ENCODE assay signal across 7 cellular contexts in the genomic region with DNA sequence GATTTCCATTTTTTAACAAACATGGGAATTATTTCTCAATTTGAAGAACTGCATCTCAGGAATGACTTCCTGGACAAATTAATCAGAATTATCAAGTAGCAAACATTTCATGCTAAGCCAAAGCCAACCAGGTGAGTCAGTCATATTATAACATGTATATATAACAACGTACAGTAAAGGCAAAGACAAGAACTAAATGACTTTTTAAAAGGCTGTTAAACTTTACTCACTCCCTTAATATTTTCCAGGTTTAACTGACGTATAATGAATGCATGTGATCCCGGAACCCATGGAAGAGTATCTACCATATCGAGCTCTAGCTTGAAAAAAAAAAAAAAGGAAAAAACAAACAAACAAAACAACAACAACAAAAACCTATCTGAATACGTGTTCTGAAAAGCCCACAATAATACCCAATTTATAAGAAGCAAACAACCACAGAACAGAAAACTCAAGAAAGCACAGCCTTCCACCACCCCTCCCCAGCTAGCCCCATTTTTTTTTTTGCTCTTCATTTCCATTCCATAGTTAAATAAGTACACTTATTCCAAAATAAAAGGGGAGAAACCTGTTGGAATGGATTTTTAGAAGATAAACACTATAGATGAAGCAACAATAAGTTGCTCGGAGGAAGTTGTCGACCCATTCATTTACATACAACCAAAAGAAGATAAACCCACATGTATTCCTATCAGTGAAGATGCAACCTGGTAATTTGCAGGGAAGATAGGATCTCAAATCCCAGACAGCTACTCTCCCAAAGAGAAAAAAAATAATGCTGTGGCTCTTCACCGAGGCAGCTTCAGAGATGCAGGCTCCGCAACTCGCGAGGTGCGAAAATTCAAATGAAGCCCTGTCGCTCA. TPM values are rescaled to one million over a fixed set of nuclear protein-coding genes. Genes with fewer than 3 reads are reported as not detected.
DNase-seq lines count a peak whose midpoint lies in the region; ATAC-seq, FAIRE-seq and TF ChIP-seq lines count a peak whose summit lies in the region.

No MANE protein-coding gene starts in this region.

- no TSS peak for BruUV-seq in OCI-LY7 (replicated peaks; lab: Mats Ljungman, UMichigan)

- intact Hi-C loops in OCI-LY7 (cut with micrococcal nuclease; ENCODE audit: unreplicated experiment), result no loop called here

- H2BK5ac ChIP-seq in H1 (ENCODE audit: low read depth, low read length) (no peak overlapping the region), neuronal stem cell (ENCODE audit: low read length) (peak overlapping the region; percentile 76)

- peak overlapping the region; percentile 99; the same call in 1 of the 2 replicates for H3K18ac ChIP-seq in H1 (ENCODE audit: extremely low read depth, low read length)
- H3K18ac ChIP-seq in neuronal stem cell (ENCODE audit: low read length), result peak overlapping the region; percentile 99

- TF ChIP-seq RAD21 in H1 (IDR thresholded peaks at IDR 0.05 in 1 of 2, conservative IDR thresholded peaks at IDR 0.05 in 1 of 2; ENCODE audit: low read depth in 2 of 2, low read length in 2 of 2), result no peak

- peaks cover 13% of the 10 kb centered on the region for H3K4me1 ChIP-seq in GM23248 (ENCODE audit: insufficient read depth)
- H3K4me1 ChIP-seq in OCI-LY7 (ENCODE audit: insufficient read depth, low read length, poor library complexity, severe bottlenecking), result peaks cover 24% of the 10 kb centered on the region
- H3K4me1 ChIP-seq in H1 (replicated peaks in 1 of 4; ENCODE audit: control insufficient read depth in 3 of 4, insufficient read depth in 4 of 4, low read length in 3 of 4), result peaks cover 0 to 5% (median 3%) of the 10 kb centered on the region in 4 experiments; a peak in 3 of 7 replicates
- H3K4me1 ChIP-seq in neuronal stem cell (ENCODE audit: control insufficient read depth in 2 of 2, insufficient read depth in 1 of 2, low read depth in 1 of 2, low read length in 2 of 2), result peaks cover 4 to 7% of the 10 kb centered on the region in 2 donors

- H3K27ac ChIP-seq in GM23248, result peak overlapping the region; percentile 85
- peak overlapping the region; percentile 63 for H3K27ac ChIP-seq in OCI-LY7 (ENCODE audit: low read depth, low read length, poor library complexity, severe bottlenecking)
- H3K27ac ChIP-seq in H1 (ENCODE audit: low read depth, low read length), result peak overlapping the region; percentile 61
- H3K27ac ChIP-seq in neuronal stem cell (replicated peaks; ENCODE audit: low read length), result peak overlapping the region; percentile 97

- H4K8ac ChIP-seq in H1 (ENCODE audit: extremely low read depth, insufficient read depth, low read length), result peak overlapping the region; percentile 99; the same call in 1 of the 2 replicates
- H4K8ac ChIP-seq in neuronal stem cell (ENCODE audit: low read depth, low read length), result no peak overlapping the region

- H3K23ac ChIP-seq in H1 (ENCODE audit: insufficient read length), result no peak overlapping the region
- H3K23ac ChIP-seq in neuronal stem cell (ENCODE audit: low read depth, low read length, poor library complexity), result peak overlapping the region; percentile 29

- TF ChIP-seq POLR2A in H1 (IDR thresholded peaks at IDR 0.05; ENCODE audit: control extremely low read depth in 1 of 2, low read depth in 2 of 2, low read length in 2 of 2), result no peak

- no peaks in the 10 kb centered on the region for H4K20me1 ChIP-seq in GM23248 (ENCODE audit: insufficient read depth)
- no peaks in the 10 kb centered on the region; the same call in 1 of the 2 replicates for H4K20me1 ChIP-seq in OCI-LY7 (ENCODE audit: insufficient read depth, low read length)
- H4K20me1 ChIP-seq in H1 (replicated peaks in 1 of 2; ENCODE audit: control insufficient read depth in 1 of 2, insufficient read depth in 2 of 2, low read length in 2 of 2), result peaks cover 0 to 1% of the 10 kb centered on the region in 2 experiments

- H4K91ac ChIP-seq in H1 (replicated peaks; ENCODE audit: insufficient read length, low read length) (peak overlapping the region; percentile 98), neuronal stem cell (ENCODE audit: low read depth, low read length, poor library complexity) (no peak overlapping the region)

- H3K9me3 ChIP-seq in GM23248 (ENCODE audit: low read depth) (no peaks in the 10 kb centered on the region), OCI-LY7 (ENCODE audit: low read length) (no peaks in the 10 kb centered on the region), H1 (ENCODE audit: insufficient read depth in 2 of 2, low read depth in 1 of 2, low read length in 1 of 2) (no peaks in the 10 kb centered on the region), neuronal stem cell (replicated peaks in 1 of 2; ENCODE audit: control insufficient read depth in 2 of 2, insufficient read depth in 1 of 2, low read depth in 1 of 2, low read length in 2 of 2) (no peaks in the 10 kb centered on the region)

- no peak for FAIRE-seq in H1 (lab: Jason Lieb, UNC)

- H3K36me3 ChIP-seq in GM23248 (ENCODE audit: low read depth) (no peaks in the 10 kb centered on the region), OCI-LY7 (ENCODE audit: insufficient read depth, low read length) (no peaks in the 10 kb centered on the region), H1 (ENCODE audit: control insufficient read depth in 2 of 4, insufficient read depth in 4 of 4, low read length in 3 of 4) (no peaks in the 10 kb centered on the region), neuronal stem cell (replicated peaks in 1 of 2; ENCODE audit: control insufficient read depth in 2 of 2, insufficient read depth in 2 of 2, low read length in 2 of 2) (peaks cover 0 to 2% of the 10 kb centered on the region in 2 donors)

- H3K23me2 ChIP-seq in H1 (ENCODE audit: low read depth, low read length), result peaks cover 3% of the 10 kb centered on the region

- H2BK15ac ChIP-seq in H1 (ENCODE audit: low read length) (no peak overlapping the region), neuronal stem cell (ENCODE audit: low read length) (no peak overlapping the region)

- TF ChIP-seq EP300 in H1 (IDR thresholded peaks at IDR 0.05; ENCODE audit: borderline replicate concordance in 1 of 2, low read depth in 2 of 2, low read length in 2 of 2), result no peak

- H4K5ac ChIP-seq in H1 (ENCODE audit: insufficient read length, low read depth, low read length), result no peak overlapping the region

- H3K14ac ChIP-seq in H1 (ENCODE audit: insufficient read length), result no peak overlapping the region
- no peak overlapping the region for H3K14ac ChIP-seq in neuronal stem cell (ENCODE audit: low read length)

- H2BK12ac ChIP-seq in H1 (ENCODE audit: low read depth, low read length) (peak overlapping the region; percentile 23; the same call in 1 of the 2 replicates), neuronal stem cell (ENCODE audit: low read length) (no peak overlapping the region)

- ATAC-seq in HG03442 (IDR thresholded peaks at IDR 0.05; ENCODE audit: unreplicated experiment), result no peak

- 0 to 1% methylated on average over 13 of the region's 13 CpGs for WGBS in GM23248 (ENCODE audit: low coverage in 1 of 2, low lambda C conversion rate in 2 of 2, missing lambda C conversion rate in 2 of 2), 2 experiments
- 13% methylated on average over 13 of the region's 13 CpGs; no CpG with 5 or more reads in 1 of the 2 experiments for WGBS in H1 (ENCODE audit: extremely low coverage in 1 of 2, insufficient coverage in 1 of 2, insufficient read length in 1 of 2, insufficient replicate concordance in 2 of 2, low coverage in 1 of 2, low lambda C conversion rate in 2 of 2, missing lambda C conversion rate in 1 of 2), 2 experiments
- no CpG with 5 or more reads among the region's 13 CpGs for WGBS in neuronal stem cell (ENCODE audit: extremely low coverage in 2 of 2, insufficient read length in 2 of 2, insufficient replicate concordance in 1 of 2), 2 donors

- H3K4me3 ChIP-seq in GM23248, result peak overlapping the region; percentile 80
- H3K4me3 ChIP-seq in OCI-LY7 (ENCODE audit: low read depth, low read length, poor library complexity, severe bottlenecking), result peak overlapping the region; percentile 79
- H3K4me3 ChIP-seq in H1 (ENCODE audit: extremely low read depth in 1 of 4, insufficient read depth in 2 of 4, low read depth in 3 of 4, low read length in 4 of 4), result peak overlapping the region; percentile 77 to 86 (median 82)
- H3K4me3 ChIP-seq in neuronal stem cell (ENCODE audit: low read length in 2 of 2), result peak overlapping the region; percentile 59 to 88

- no peak for TF ChIP-seq CTCF in OCI-LY7 (conservative IDR thresholded peaks at IDR 0.05; ENCODE audit: low read length)
- no peak for TF ChIP-seq CTCF in H1 (IDR thresholded peaks at IDR 0.05; ENCODE audit: control extremely low read depth in 1 of 3, insufficient read depth in 1 of 3, low read depth in 1 of 3, low read length in 3 of 3)

- peak overlapping the region; percentile 91 for H2AFZ ChIP-seq in GM23248
- peak overlapping the region; percentile 90 for H2AFZ ChIP-seq in OCI-LY7 (ENCODE audit: low read length)
- H2AFZ ChIP-seq in H1 (ENCODE audit: low read length), result peak overlapping the region; percentile 90
- peak overlapping the region; percentile 96 for H2AFZ ChIP-seq in neuronal stem cell (ENCODE audit: low read length)

- H3K4ac ChIP-seq in H1 (replicated peaks; ENCODE audit: insufficient read length, low read depth, low read length) (no peak overlapping the region), neuronal stem cell (ENCODE audit: low read length) (no peak overlapping the region)

- POLR2A ChIA-PET in OCI-LY7 (lab: Charles Lee) (interaction anchor here (0.6 to 1.0 kb wide), 5 partner anchors 69 to 265 kb away, joined by 3 read pairs; no protein-coding TSS in a partner anchor), H1 (lab: Charles Lee; ENCODE audit: partially characterized antibody) (interaction anchor here (0.8 to 1.6 kb wide), 4 partner anchors 8 to 74 kb away, joined by 3 to 4 read pairs (median 4); partner anchors contain the start of genes ARMC10 and FBXL13)

- no peak overlapping the region for H2AK5ac ChIP-seq in H1 (ENCODE audit: low read depth, low read length)
- H2AK5ac ChIP-seq in neuronal stem cell (ENCODE audit: low read depth, low read length), result no peak overlapping the region

- H3K4me2 ChIP-seq in GM23248 (ENCODE audit: unreplicated experiment) (peak overlapping the region; percentile 98), OCI-LY7 (ENCODE audit: low read length) (peak overlapping the region; percentile 97), H1 (ENCODE audit: insufficient read depth in 1 of 2, low read depth in 2 of 2, low read length in 2 of 2) (peak overlapping the region; percentile 88 to 90), neuronal stem cell (ENCODE audit: insufficient read depth, low read length, poor library complexity, severe bottlenecking) (peak overlapping the region; percentile 56)

- in situ Hi-C loops in GM23248 (cut with MboI), result no loop called here

- H3K9ac ChIP-seq in GM23248, result peak overlapping the region; percentile 87
- peak overlapping the region in 3 of 4 experiments; percentile 43 to 81 (median 75); a peak in 6 of 7 replicates for H3K9ac ChIP-seq in H1 (replicated peaks in 1 of 4; ENCODE audit: extremely low read depth in 1 of 4, low read depth in 3 of 4, low read length in 3 of 4)
- peak overlapping the region; percentile 83 for H3K9ac ChIP-seq in neuronal stem cell (ENCODE audit: low read depth, low read length, poor library complexity)

- H3K56ac ChIP-seq in H1 (replicated peaks; ENCODE audit: insufficient read length, low read depth, low read length), result peak overlapping the region; percentile 79

- H3K79me2 ChIP-seq in GM23248 (ENCODE audit: insufficient read depth), result peaks cover 44% of the 10 kb centered on the region
- peaks cover 24% of the 10 kb centered on the region; the same call in 1 of the 2 replicates for H3K79me2 ChIP-seq in OCI-LY7 (ENCODE audit: insufficient read depth, low read depth, low read length)
- H3K79me2 ChIP-seq in H1 (ENCODE audit: control insufficient read depth in 1 of 2, insufficient read depth in 2 of 2, low read length in 2 of 2), result peaks cover 0 to 32% of the 10 kb centered on the region in 2 experiments; a peak in 2 of 4 replicates

- no peaks in the 10 kb centered on the region for H3K9me2 ChIP-seq in GM23248 (ENCODE audit: insufficient read depth)
- no peaks in the 10 kb centered on the region for H3K9me2 ChIP-seq in OCI-LY7 (ENCODE audit: insufficient read depth, low read length)

- H2BK120ac ChIP-seq in H1 (replicated peaks; ENCODE audit: low read depth, low read length) (no peak overlapping the region), neuronal stem cell (ENCODE audit: low read depth, low read length) (no peak overlapping the region)

- CTCF ChIA-PET in OCI-LY7 (lab: Charles Lee; ENCODE audit: unreplicated experiment) (interaction anchor here (0.6 kb wide), 1 partner anchor 21 kb away, joined by 3 read pairs; no protein-coding TSS in a partner anchor), H1 (lab: Charles Lee; ENCODE audit: partially characterized antibody) (no interaction called here)

- no peak overlapping the region for H2BK20ac ChIP-seq in H1 (ENCODE audit: low read length)

- DNase-seq in GM23248, result peak; percentile 42
- no peak for DNase-seq in OCI-LY7 (ENCODE audit: low spot score)
- no peak for DNase-seq in H1 (ENCODE audit: low read depth in 1 of 2, low spot score in 2 of 2)
- no peak for DNase-seq in neuronal stem cell (ENCODE audit: low spot score)
- no peak for DNase-seq in NCI-H510A (lab: John Stamatoyannopoulos, UW)
- DNase-seq in epidermal melanocyte (ENCODE audit: insufficient read length, low spot score), result no peak

- H3F3A ChIP-seq in GM23248 (ENCODE audit: insufficient read depth), result peaks cover 7% of the 10 kb centered on the region; the same call in 1 of the 2 replicates

- H3K27me3 ChIP-seq in GM23248 (replicated peaks; ENCODE audit: insufficient read depth) (no peaks in the 10 kb centered on the region), H1 (replicated peaks in 1 of 4; ENCODE audit: control insufficient read depth in 3 of 4, extremely low read depth in 1 of 4, insufficient read depth in 3 of 4, low read length in 3 of 4) (no peaks in the 10 kb centered on the region; a peak in 1 of 7 replicates), neuronal stem cell (ENCODE audit: control insufficient read depth in 3 of 3, insufficient read depth in 3 of 3, low read depth in 1 of 3, low read length in 3 of 3) (no peaks in the 10 kb centered on the region)

- H3K79me1 ChIP-seq in H1 (ENCODE audit: low read depth, low read length) (peaks cover under 1% of the 10 kb centered on the region; the same call in 1 of the 2 replicates), neuronal stem cell (ENCODE audit: low read depth, low read length) (no peaks in the 10 kb centered on the region)

RNA-seq across cellular contexts. Expression of gene NAPEPLD, which starts 0.5 kb away (rescaled TPM):
- total RNA-seq in GM23248 (2014; rRNA removed; shearing (Covaris generic)), result 4.4 and 21.1 TPM in 2 replicates
- polyA plus RNA-seq in GM23248 (2016; fragmentation: Nextera tagmentation; extraction: Ambion mirVana) (9.9 and 10.8 TPM in 2 replicates), H1 (2011; rRNA removed) (3.2 and 4.2 TPM in 2 replicates)
- 8.5 and 13.5 TPM in 2 replicates for total RNA-seq in OCI-LY7 (2014; rRNA removed; shearing (Covaris generic))
- 15.4 and 15.9 TPM in 2 replicates for total RNA-seq in OCI-LY7 (2022)
- 9.1 and 9.9 TPM in 2 replicates for total RNA-seq in H1 (2021; fragmentation: NEBNext Ultra II Directional; extraction: Animal tissue kit (Norgen Biotek cat#: 25700))
- polyA plus RNA-seq in H1 (2011; cell fraction: cytosol; rRNA removed), result 4.9 TPM
- polyA plus RNA-seq in H1 (2011; cell fraction: nucleus; rRNA removed), result 5.1 TPM
- 3.4 to 5.2 TPM (median 3.7 TPM) in 4 replicates for polyA plus RNA-seq in H1 (2012, experiment 1 of 2)
- 0.39 TPM for polyA plus RNA-seq in H1 (2012, experiment 2 of 2)
- polyA plus RNA-seq in H1 (2013, experiment 1 of 2), result 8.0 TPM
- 6.3 TPM for polyA plus RNA-seq in H1 (2013, experiment 2 of 2)
- polyA minus RNA-seq in H1 (2011; rRNA and poly(A)+ RNA removed), result 9.0 and 9.7 TPM in 2 replicates
- polyA minus RNA-seq in H1 (2011; cell fraction: cytosol; rRNA and poly(A)+ RNA removed), result 5.2 TPM
- 23.7 TPM for polyA minus RNA-seq in H1 (2011; cell fraction: nucleus; rRNA and poly(A)+ RNA removed)
- 6.5 TPM for polyA plus RNA-seq in neuronal stem cell (2013, experiment 1 of 2)
- 7.3 TPM for polyA plus RNA-seq in neuronal stem cell (2013, experiment 2 of 2)
